ENCODE assay signal across 10 cellular contexts in the genomic region with DNA sequence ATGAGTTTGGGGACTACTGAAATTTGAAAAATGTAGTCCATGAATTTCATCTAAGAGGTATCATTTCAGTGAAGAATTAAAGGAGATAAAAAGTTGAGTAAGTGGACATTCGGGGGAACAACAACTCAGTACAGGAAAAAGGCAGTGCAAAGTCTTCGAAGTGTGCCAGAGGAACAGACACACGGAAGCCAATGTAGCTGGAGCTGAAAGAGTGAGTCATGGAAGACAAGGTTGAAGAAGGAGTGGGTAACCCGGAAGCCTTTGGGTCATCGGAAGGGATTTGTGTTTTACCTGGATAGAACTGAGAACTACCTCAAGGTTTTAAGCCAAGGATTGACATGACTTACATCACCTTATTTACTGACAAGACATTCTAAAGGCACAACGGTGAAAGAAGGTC.
"Had no signal": no experiment of that assay in that cellular context is flagged by ENCODE, and none has a peak within 500 bp of the region (broad histone marks: within the 10 kb centered on the region; RNA-seq: fewer than 3 reads in every experiment).

No MANE protein-coding gene starts in this region.

- H3K36me3 ChIP-seq: HAP-1 had no signal

- H3K4me3 ChIP-seq: GM23248, HAP-1 had no signal

- H3K4me2 ChIP-seq: KMS-11 had no signal

- H3K9ac ChIP-seq: GM23248, KMS-11 had no signal

- DNase-seq: GM23248, GOT3, H7, HFFc6, KBM-7 had no signal

- H2AFZ ChIP-seq: GM23248 had no signal

- H3K27ac ChIP-seq: GM23248, HL-60, KMS-11 had no signal

- H3K4me1 ChIP-seq: HAP-1 had no signal

- ATAC-seq: HCT116, HepG2 had no signal

- H3K9me3 ChIP-seq: HAP-1 had no signal
